Comparison of ENCODE assay signal across 8 cellular contexts in genomic region chr7:19982841-19983835, GRCh38.
DNase-seq lines count a peak whose midpoint lies in the region; ATAC-seq and TF ChIP-seq lines count a peak whose summit lies in the region.

No MANE protein-coding gene starts in this region.

- intact Hi-C loops in PC-9 (cut with micrococcal nuclease; ENCODE audit: unreplicated experiment) = loop anchor here (5.0 kb wide), 1 partner anchor 614 kb away; no protein-coding TSS in a partner anchor

- H3K4me1 Mint-ChIP-seq in stimulated activated naive CD8-positive, alpha-beta T cell treated with anti-CD3 and anti-CD28 coated beads, Interleukin-15, amount 100 ng/mL, for 72 hours = no peaks in the 10 kb centered on the region
- H3K4me1 Mint-ChIP-seq in T-helper 17 cell = no peaks in the 10 kb centered on the region

- DNase-seq in Caki2 (ENCODE audit: low read depth) = peak; percentile 26
- DNase-seq in GM20000 (ENCODE audit: low spot score) = no peak
- peak in 1 of 2 experiments; percentile 44 for DNase-seq in PC-9
- DNase-seq in fibroblast of the aortic adventitia (ENCODE audit: low read depth) = peak; percentile 93
- no peak for DNase-seq in stimulated activated naive CD8-positive, alpha-beta T cell treated with anti-CD3 and anti-CD28 coated beads, Interleukin-15, amount 100 ng/mL, for 72 hours
- DNase-seq in T-helper 17 cell = no peak
- no peak for DNase-seq in activated CD4-positive, CD25-positive, alpha-beta regulatory T cell (lab: John Stamatoyannopoulos, UW)

- H3K4me3 ChIP-seq in PC-9 (no peak overlapping the region), fibroblast of the aortic adventitia (ENCODE audit: low read depth, low read length) (no peak overlapping the region)

- H3K27ac ChIP-seq in PC-9 = no peak overlapping the region

- no peak overlapping the region for H3K27ac Mint-ChIP-seq in stimulated activated naive CD8-positive, alpha-beta T cell treated with anti-CD3 and anti-CD28 coated beads, Interleukin-15, amount 100 ng/mL, for 72 hours
- no peak overlapping the region for H3K27ac Mint-ChIP-seq in T-helper 17 cell

- peaks cover 12 to 17% of the 10 kb centered on the region in 2 donors for H3K9me3 Mint-ChIP-seq in stimulated activated naive CD8-positive, alpha-beta T cell treated with anti-CD3 and anti-CD28 coated beads, Interleukin-15, amount 100 ng/mL, for 72 hours

- H3K9me3 ChIP-seq in PC-9 (ENCODE audit: insufficient read depth, low read depth) (no peaks in the 10 kb centered on the region; the same call in 1 of the 2 replicates), T-helper 17 cell (ENCODE audit: control insufficient read depth, low read length, poor library complexity, severe bottlenecking) (no peaks in the 10 kb centered on the region)

- no peaks in the 10 kb centered on the region for H3K4me1 ChIP-seq in PC-9 (replicated peaks; ENCODE audit: insufficient read depth)

- CTCF ChIA-PET in PC-9 (lab: Charles Lee) = no interaction called here

- no peak overlapping the region for H3K4me2 ChIP-seq in PC-9

- POLR2A ChIA-PET in PC-9 (lab: Charles Lee; ENCODE audit: unreplicated experiment) = no interaction called here

- TF ChIP-seq CTCF in GM20000 (IDR thresholded peaks at IDR 0.05; ENCODE audit: extremely low read depth, missing control alignments) = peak; percentile 43
- TF ChIP-seq CTCF in PC-9 (conservative IDR thresholded peaks at IDR 0.05) = peak; percentile 53; the same call in 1 of the 2 replicates
- TF ChIP-seq CTCF in fibroblast of the aortic adventitia (IDR thresholded peaks at IDR 0.05; ENCODE audit: insufficient read depth, low read length) = peak; percentile 53

- no peaks in the 10 kb centered on the region for H3K36me3 ChIP-seq in PC-9 (ENCODE audit: low read depth)

- BruUV-seq in PC-9 (replicated peaks; lab: Mats Ljungman, UMichigan) = no TSS peak

- no peaks in the 10 kb centered on the region for H3K79me2 ChIP-seq in PC-9 (ENCODE audit: low read depth)

- H4K20me1 ChIP-seq in PC-9 (ENCODE audit: insufficient read depth) = no peaks in the 10 kb centered on the region

- no peaks in the 10 kb centered on the region for H3K27me3 ChIP-seq in PC-9 (ENCODE audit: insufficient read depth, low read depth)

- H3K4me3 Mint-ChIP-seq in stimulated activated naive CD8-positive, alpha-beta T cell treated with anti-CD3 and anti-CD28 coated beads, Interleukin-15, amount 100 ng/mL, for 72 hours = no peak overlapping the region
- no peak overlapping the region for H3K4me3 Mint-ChIP-seq in T-helper 17 cell

- in situ Hi-C loops in Caki2 (cut with HindIII; ENCODE audit: low pct_unique_long_range_greater_than_20kb, low sequenced_read_pairs) = no loop called here

- H3F3A ChIP-seq in PC-9 (ENCODE audit: insufficient read depth, low read depth) = no peaks in the 10 kb centered on the region

- ATAC-seq in stimulated activated naive CD8-positive, alpha-beta T cell treated with anti-CD3 and anti-CD28 coated beads, Interleukin-15, amount 100 ng/mL, for 72 hours = peak; percentile 12
- ATAC-seq in T-helper 17 cell (no peak), GM18520 (IDR thresholded peaks at IDR 0.05; ENCODE audit: unreplicated experiment) (no peak)

- no peaks in the 10 kb centered on the region for H3K9me2 ChIP-seq in PC-9 (ENCODE audit: insufficient read depth)

- H2AFZ ChIP-seq in PC-9 = no peak overlapping the region

- H3K36me3 Mint-ChIP-seq in T-helper 17 cell (ENCODE audit: low read depth) = no peaks in the 10 kb centered on the region

- H3K27me3 Mint-ChIP-seq in stimulated activated naive CD8-positive, alpha-beta T cell treated with anti-CD3 and anti-CD28 coated beads, Interleukin-15, amount 100 ng/mL, for 72 hours = no peaks in the 10 kb centered on the region
- no peaks in the 10 kb centered on the region for H3K27me3 Mint-ChIP-seq in T-helper 17 cell

Comparison
In these comparisons a context has a peak if more than half of its experiments do, and no peak if none do; other contexts are left out.
1. DNase-seq: peak in Caki2 (single experiment) and fibroblast of the aortic adventitia (single experiment); none in GM20000 (single experiment), stimulated activated naive CD8-positive, alpha-beta T cell treated with anti-CD3 and anti-CD28 coated beads, Interleukin-15, amount 100 ng/mL, for 72 hours (0 of 2), T-helper 17 cell (0 of 3) and activated CD4-positive, CD25-positive, alpha-beta regulatory T cell (0 of 4).
2. Peak in every context shown above with its lines, with median percentiles within 50 percentile points of each other: CTCF ChIP-seq.